Comparison of ENCODE assay signal across 1 cellular context in genomic region chr7:106610996-106611886, GRCh38.
TF ChIP-seq lines count a peak whose summit lies in the region.

No MANE protein-coding gene starts in this region.

TF ChIP-seq in SK-N-SH treated with all-trans-retinoic acid at 6 μM for 48 hours, 23 proteins besides CTCF, POLR2A, EP300 and RAD21:
- no peak for TF ChIP-seq OSR1 (CRISPR knock-in tag; IDR thresholded peaks at IDR 0.05)
- no peak for TF ChIP-seq CSRNP3 (CRISPR knock-in tag; IDR thresholded peaks at IDR 0.05)
- no peak for TF ChIP-seq TCF4 (CRISPR knock-in tag; IDR thresholded peaks at IDR 0.05; ENCODE audit: borderline replicate concordance)
- TF ChIP-seq, protein P1, sequence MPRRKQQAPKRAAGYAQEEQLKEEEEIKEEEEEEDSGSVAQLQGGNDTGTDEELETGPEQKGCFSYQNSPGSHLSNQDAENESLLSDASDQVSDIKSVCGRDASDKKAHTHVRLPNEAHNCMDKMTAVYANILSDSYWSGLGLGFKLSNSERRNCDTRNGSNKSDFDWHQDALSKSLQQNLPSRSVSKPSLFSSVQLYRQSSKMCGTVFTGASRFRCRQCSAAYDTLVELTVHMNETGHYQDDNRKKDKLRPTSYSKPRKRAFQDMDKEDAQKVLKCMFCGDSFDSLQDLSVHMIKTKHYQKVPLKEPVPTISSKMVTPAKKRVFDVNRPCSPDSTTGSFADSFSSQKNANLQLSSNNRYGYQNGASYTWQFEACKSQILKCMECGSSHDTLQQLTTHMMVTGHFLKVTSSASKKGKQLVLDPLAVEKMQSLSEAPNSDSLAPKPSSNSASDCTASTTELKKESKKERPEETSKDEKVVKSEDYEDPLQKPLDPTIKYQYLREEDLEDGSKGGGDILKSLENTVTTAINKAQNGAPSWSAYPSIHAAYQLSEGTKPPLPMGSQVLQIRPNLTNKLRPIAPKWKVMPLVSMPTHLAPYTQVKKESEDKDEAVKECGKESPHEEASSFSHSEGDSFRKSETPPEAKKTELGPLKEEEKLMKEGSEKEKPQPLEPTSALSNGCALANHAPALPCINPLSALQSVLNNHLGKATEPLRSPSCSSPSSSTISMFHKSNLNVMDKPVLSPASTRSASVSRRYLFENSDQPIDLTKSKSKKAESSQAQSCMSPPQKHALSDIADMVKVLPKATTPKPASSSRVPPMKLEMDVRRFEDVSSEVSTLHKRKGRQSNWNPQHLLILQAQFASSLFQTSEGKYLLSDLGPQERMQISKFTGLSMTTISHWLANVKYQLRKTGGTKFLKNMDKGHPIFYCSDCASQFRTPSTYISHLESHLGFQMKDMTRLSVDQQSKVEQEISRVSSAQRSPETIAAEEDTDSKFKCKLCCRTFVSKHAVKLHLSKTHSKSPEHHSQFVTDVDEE (CRISPR knock-in tag; IDR thresholded peaks at IDR 0.05) = no peak
- no peak for TF ChIP-seq ESRRG (CRISPR knock-in tag; IDR thresholded peaks at IDR 0.05)
- TF ChIP-seq ISL1 (CRISPR knock-in tag; IDR thresholded peaks at IDR 0.05) = no peak
- TF ChIP-seq ZC3H10 (CRISPR knock-in tag; IDR thresholded peaks at IDR 0.05) = no peak
- no peak for TF ChIP-seq PATZ1 (CRISPR knock-in tag; IDR thresholded peaks at IDR 0.05; ENCODE audit: borderline replicate concordance)
- TF ChIP-seq ZNF8 (CRISPR knock-in tag; IDR thresholded peaks at IDR 0.05) = no peak
- no peak for TF ChIP-seq TOX (CRISPR knock-in tag; IDR thresholded peaks at IDR 0.05; ENCODE audit: borderline replicate concordance)
- TF ChIP-seq PPARA (CRISPR knock-in tag; IDR thresholded peaks at IDR 0.05; ENCODE audit: borderline replicate concordance) = no peak
